Comparison of ENCODE assay signal across 1 cellular context in genomic region chr4:8473198-8473919, GRCh38.
TF ChIP-seq lines count a peak whose summit lies in the region.

No MANE protein-coding gene starts in this region.

TF ChIP-seq in GM12891, 5 proteins besides CTCF, POLR2A, EP300 and RAD21 (continued from another document):
- TF ChIP-seq TAF1 (IDR thresholded peaks at IDR 0.05; ENCODE audit: low read depth, low read length): no peak
- TF ChIP-seq POLR2AphosphoS5 (IDR thresholded peaks at IDR 0.05; ENCODE audit: low read depth, low read length): no peak
- TF ChIP-seq POU2F2 (IDR thresholded peaks at IDR 0.05; ENCODE audit: low read depth, low read length): no peak
